In genomic region chr16:12323007-12323699, GRCh38 we compare ENCODE assay signal across 12 cellular contexts.
A peak's percentile ranks its signal among the peaks of the same experiment; 100 is the strongest.
DNase-seq lines count a peak whose midpoint lies in the region; ATAC-seq and TF ChIP-seq lines count a peak whose summit lies in the region.
"Had no signal": no experiment of that assay in that cellular context is flagged by ENCODE, and none has a peak within 500 bp of the region (broad histone marks: within the 10 kb centered on the region; RNA-seq: fewer than 3 reads in every experiment).

No MANE protein-coding gene starts in this region.

- peaks cover 6% of the 10 kb centered on the region for H3K4me1 ChIP-seq in testis

- H3K36me3 Mint-ChIP-seq in activated T-helper 1 cell treated with anti-CD3 and anti-CD28 coated beads, Interleukin-12 subunit alpha, Interleukin-12 subunit beta, Interleukin-2, Interleukin-4 antibody, amounts not matched to agents 30 ng/mL and 10 ng/mL and 1 ng/mL, durations not matched to agents 14 hours and 24 hours and 36 hours (ENCODE audit: low read depth) = no peaks in the 10 kb centered on the region

- H3K4me3 ChIP-seq in GM06990 (replicated peaks; ENCODE audit: low read depth, low read length) (no peak overlapping the region), testis (no peak overlapping the region)
- H3K4me3 ChIP-seq in Jurkat, Clone E6-1 (ENCODE audit: low read length) = no peak overlapping the region

- H3K27me3 Mint-ChIP-seq in activated T-helper 1 cell treated with anti-CD3 and anti-CD28 coated beads, Interleukin-12 subunit alpha, Interleukin-12 subunit beta, Interleukin-2, Interleukin-4 antibody, amounts not matched to agents 30 ng/mL and 10 ng/mL and 1 ng/mL, durations not matched to agents 14 hours and 24 hours and 36 hours (ENCODE audit: insufficient read depth) = no peaks in the 10 kb centered on the region

- intact Hi-C loops in activated T-helper 1 cell treated with anti-CD3 and anti-CD28 coated beads, Interleukin-12 subunit alpha, Interleukin-12 subunit beta, Interleukin-2, Interleukin-4 antibody, amounts not matched to agents 30 ng/mL and 10 ng/mL and 1 ng/mL, durations not matched to agents 14 hours and 24 hours and 36 hours (cut with micrococcal nuclease) = no loop called here
- intact Hi-C loops in testis (cut with DNase I; ENCODE audit: low total_unique reads) = no loop called here

- H3K9me3 Mint-ChIP-seq in activated T-helper 1 cell treated with anti-CD3 and anti-CD28 coated beads, Interleukin-12 subunit alpha, Interleukin-12 subunit beta, Interleukin-2, Interleukin-4 antibody, amounts not matched to agents 30 ng/mL and 10 ng/mL and 1 ng/mL, durations not matched to agents 14 hours and 24 hours and 36 hours = peaks cover 8% of the 10 kb centered on the region

- no peak overlapping the region for H3K27ac Mint-ChIP-seq in activated T-helper 1 cell treated with anti-CD3 and anti-CD28 coated beads, Interleukin-12 subunit alpha, Interleukin-12 subunit beta, Interleukin-2, Interleukin-4 antibody, amounts not matched to agents 30 ng/mL and 10 ng/mL and 1 ng/mL, durations not matched to agents 14 hours and 24 hours and 36 hours

- 75 to 78% methylated on average over 8 of the region's 13 CpGs for WGBS in testis, 2 donors

- no peak for TF ChIP-seq POLR2A in testis (IDR thresholded peaks at IDR 0.05)

- no peak overlapping the region for H3K27ac ChIP-seq in testis

- peaks cover 5% of the 10 kb centered on the region for H3K4me1 Mint-ChIP-seq in activated T-helper 1 cell treated with anti-CD3 and anti-CD28 coated beads, Interleukin-12 subunit alpha, Interleukin-12 subunit beta, Interleukin-2, Interleukin-4 antibody, amounts not matched to agents 30 ng/mL and 10 ng/mL and 1 ng/mL, durations not matched to agents 14 hours and 24 hours and 36 hours (ENCODE audit: low read depth)

- H3K9me3 ChIP-seq in testis = no peaks in the 10 kb centered on the region

- TF ChIP-seq CTCF in GM06990 (IDR thresholded peaks at IDR 0.05; ENCODE audit: insufficient read depth, low read length, poor library complexity, severe bottlenecking) (no peak), testis (IDR thresholded peaks at IDR 0.05) (no peak)

- DNase-seq in GM06990 (ENCODE audit: extremely low read depth, insufficient read length) (peak; percentile 64), testis (no peak), NCI-H1105 (lab: John Stamatoyannopoulos, UW) (no peak)
- DNase-seq in Jurkat, Clone E6-1 (ENCODE audit: low read depth, low spot score) = peak; percentile 93
- DNase-seq in activated T-helper 1 cell treated with anti-CD3 and anti-CD28 coated beads, Interleukin-12 subunit alpha, Interleukin-12 subunit beta, Interleukin-2, Interleukin-4 antibody, amounts not matched to agents 30 ng/mL and 10 ng/mL and 1 ng/mL, durations not matched to agents 14 hours and 24 hours and 36 hours (ENCODE audit: low spot score) = peak; percentile 5
- DNase-seq in stimulated activated CD4-positive, alpha-beta T cell treated with anti-CD3 and anti-CD28 coated beads, Interleukin-2, amount 100 ng/mL, for 48 hours = peak; percentile 19 to 32
- DNase-seq: effector CD8-positive, alpha-beta T cell; GDM1; NCI-H1092 treated with DMSO at 0.1 percent for 48 hours had no signal

- H3K27me3 ChIP-seq in GM06990 (replicated peaks; ENCODE audit: control insufficient read depth, insufficient read depth, low read length) = no peaks in the 10 kb centered on the region
- no peaks in the 10 kb centered on the region for H3K27me3 ChIP-seq in testis

- H3K36me3 ChIP-seq in GM06990 (ENCODE audit: control insufficient read depth, insufficient read depth, low read length) (peaks cover 2% of the 10 kb centered on the region), testis (ENCODE audit: low read depth, missing control alignments) (no peaks in the 10 kb centered on the region)

- no peak overlapping the region for H3K4me3 Mint-ChIP-seq in activated T-helper 1 cell treated with anti-CD3 and anti-CD28 coated beads, Interleukin-12 subunit alpha, Interleukin-12 subunit beta, Interleukin-2, Interleukin-4 antibody, amounts not matched to agents 30 ng/mL and 10 ng/mL and 1 ng/mL, durations not matched to agents 14 hours and 24 hours and 36 hours

- ATAC-seq in GM21825 (IDR thresholded peaks at IDR 0.05; ENCODE audit: unreplicated experiment) = no peak
- no peak for ATAC-seq in GM19395 (IDR thresholded peaks at IDR 0.05; ENCODE audit: unreplicated experiment)
- ATAC-seq: Panc1 had no signal

Comparison
In these comparisons a context has a peak if more than half of its experiments do, and no peak if none do; other contexts are left out.
1. DNase-seq: peak in GM06990 (single experiment), Jurkat, Clone E6-1 (single experiment), activated T-helper 1 cell treated with anti-CD3 and anti-CD28 coated beads, Interleukin-12 subunit alpha, Interleukin-12 subunit beta, Interleukin-2, Interleukin-4 antibody, amounts not matched to agents 30 ng/mL and 10 ng/mL and 1 ng/mL, durations not matched to agents 14 hours and 24 hours and 36 hours (single experiment) and stimulated activated CD4-positive, alpha-beta T cell treated with anti-CD3 and anti-CD28 coated beads, Interleukin-2, amount 100 ng/mL, for 48 hours (2 of 2); none in testis (single experiment) and NCI-H1105 (single experiment).